ENCODE assay signal across 1 cellular context in the genomic region with DNA sequence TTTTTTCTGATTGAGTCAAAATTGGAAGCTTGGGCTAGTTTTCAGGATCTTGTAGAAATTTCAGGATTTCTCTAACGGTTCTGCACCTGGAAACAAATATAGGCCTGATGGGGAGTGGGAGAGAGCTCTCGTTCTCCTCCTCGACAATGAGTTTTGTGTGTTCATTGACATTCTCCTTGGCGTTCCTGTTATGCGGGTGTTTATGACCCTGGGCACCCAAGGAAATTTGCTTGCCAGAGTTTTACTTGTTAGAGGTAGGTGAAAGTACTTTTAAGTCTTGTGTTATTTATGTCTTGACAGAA.
TF ChIP-seq lines count a peak whose summit lies in the region.

No MANE protein-coding gene starts in this region.

TF ChIP-seq in GM12878, 131 proteins besides CTCF, POLR2A, EP300 and RAD21 (continued from another document):
- no peak for TF ChIP-seq E2F8 (IDR thresholded peaks at IDR 0.05; ENCODE audit: low read depth, partially characterized antibody)
- no peak for TF ChIP-seq KAT2A (conservative IDR thresholded peaks at IDR 0.05; ENCODE audit: control insufficient read depth, low read depth, low read length)
- no peak for TF ChIP-seq E4F1 (IDR thresholded peaks at IDR 0.05; ENCODE audit: borderline replicate concordance, partially characterized antibody)
- TF ChIP-seq WRNIP1 (IDR thresholded peaks at IDR 0.05; ENCODE audit: borderline replicate concordance, low read depth, low read length) = no peak
- TF ChIP-seq, protein P1, sequence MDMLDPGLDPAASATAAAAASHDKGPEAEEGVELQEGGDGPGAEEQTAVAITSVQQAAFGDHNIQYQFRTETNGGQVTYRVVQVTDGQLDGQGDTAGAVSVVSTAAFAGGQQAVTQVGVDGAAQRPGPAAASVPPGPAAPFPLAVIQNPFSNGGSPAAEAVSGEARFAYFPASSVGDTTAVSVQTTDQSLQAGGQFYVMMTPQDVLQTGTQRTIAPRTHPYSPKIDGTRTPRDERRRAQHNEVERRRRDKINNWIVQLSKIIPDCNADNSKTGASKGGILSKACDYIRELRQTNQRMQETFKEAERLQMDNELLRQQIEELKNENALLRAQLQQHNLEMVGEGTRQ (IDR thresholded peaks at IDR 0.05; ENCODE audit: borderline replicate concordance, low read depth, low read length) = no peak
- TF ChIP-seq PBX3 (IDR thresholded peaks at IDR 0.05; ENCODE audit: insufficient replicate concordance, low read depth, low read length) = no peak
- no peak for TF ChIP-seq SPI1 (IDR thresholded peaks at IDR 0.05; ENCODE audit: borderline replicate concordance, insufficient read depth, low read depth, low read length)
- no peak for TF ChIP-seq SUZ12 (IDR thresholded peaks at IDR 0.05; ENCODE audit: unreplicated experiment)
- TF ChIP-seq NFXL1 (IDR thresholded peaks at IDR 0.05; ENCODE audit: borderline replicate concordance) = no peak
- TF ChIP-seq BACH1 (IDR thresholded peaks at IDR 0.05; ENCODE audit: borderline replicate concordance) = no peak
